ENCODE assay signal across 9 cellular contexts in genomic region chr7:98465022-98465421, GRCh38.
"Had no signal": no experiment of that assay in that cellular context is flagged by ENCODE, and none has a peak within 500 bp of the region (broad histone marks: within the 10 kb centered on the region; RNA-seq: fewer than 3 reads in every experiment).

No MANE protein-coding gene starts in this region.

- H3K4me1 Mint-ChIP-seq: GM23338, H9 had no signal

- ATAC-seq: GM23338, HepG2 had no signal

- H3K4me3 ChIP-seq: GM23338 had no signal

- DNase-seq: H9, HCEC 1CT, KBM-7 had no signal

- H3K36me3 Mint-ChIP-seq: IgD-negative memory B cell had no signal

- H3K27ac Mint-ChIP-seq: GM23338, H9, IgD-negative memory B cell had no signal

- H3K4me3 Mint-ChIP-seq: GM23338, H9, IgD-negative memory B cell had no signal

- FAIRE-seq: H1, H54, HepG2 had no signal

- H3K27ac ChIP-seq: HL-60 had no signal
